8 cellular contexts compared by ENCODE assay signal in genomic region chr19:1409204-1410005, GRCh38. TPM values are rescaled to one million over a fixed set of nuclear protein-coding genes. Genes with fewer than 3 reads are reported as not detected.
DNase-seq lines count a peak whose midpoint lies in the region; ATAC-seq and TF ChIP-seq lines count a peak whose summit lies in the region.

No MANE protein-coding gene starts in this region.

- H3K9me3 Mint-ChIP-seq in WTC11 (no peaks in the 10 kb centered on the region), glutamatergic neuron (ENCODE audit: unreplicated experiment) (peaks cover 15% of the 10 kb centered on the region)

- DNase-seq in H7 (no peak), WTC11 (ENCODE audit: low spot score) (no peak), glutamatergic neuron (no peak), NCI-H446 (lab: John Stamatoyannopoulos, UW) (no peak), DMS53 treated with DMSO at 0.1 percent for 48 hours (lab: John Stamatoyannopoulos, UW; ENCODE audit: unreplicated experiment) (no peak)
- no peak for DNase-seq in activated effector memory CD4-positive, alpha-beta T cell treated with anti-CD3 and anti-CD28 coated beads, Interleukin-2, amount 50 U/mL, for 16 hours

- H3K36me3 Mint-ChIP-seq in WTC11, result peaks cover 24% of the 10 kb centered on the region
- H3K36me3 Mint-ChIP-seq in glutamatergic neuron (ENCODE audit: unreplicated experiment), result no peaks in the 10 kb centered on the region

- H3K4me3 ChIP-seq in H7 (ENCODE audit: insufficient read depth, low read depth, low read length) (peak overlapping the region; percentile 89), skeletal muscle tissue (ENCODE audit: low read length in 3 of 3) (peak overlapping the region; percentile 74 to 78 (median 76))

- CTCF ChIA-PET in WTC11 (lab: Charles Lee), result interaction anchor here (0.9 kb wide), 1 partner anchor 143 kb away, joined by 3 read pairs; no protein-coding TSS in a partner anchor

- ATAC-seq in WTC11 (no peak), GM21786 (IDR thresholded peaks at IDR 0.05; ENCODE audit: unreplicated experiment) (no peak)

- peak overlapping the region; percentile 96 for H3K27ac Mint-ChIP-seq in WTC11
- peak overlapping the region; percentile 77 for H3K27ac Mint-ChIP-seq in glutamatergic neuron (ENCODE audit: unreplicated experiment)

- H3K9ac ChIP-seq in skeletal muscle tissue (ENCODE audit: low read depth in 1 of 3, low read length in 3 of 3), result peak overlapping the region; percentile 89 to 93 (median 92)

- H3K27ac ChIP-seq in skeletal muscle tissue (ENCODE audit: low read depth, low read length), result peak overlapping the region; percentile 89

- H3K36me3 ChIP-seq in H7 (replicated peaks; ENCODE audit: control insufficient read depth, insufficient read depth, low read length) (peaks cover 2% of the 10 kb centered on the region), skeletal muscle tissue (ENCODE audit: control insufficient read depth in 3 of 3, insufficient read depth in 3 of 3, low read length in 3 of 3) (peaks cover 0 to 7% (median 4%) of the 10 kb centered on the region in 3 donors)

- H3K27me3 ChIP-seq in H7 (ENCODE audit: control insufficient read depth, insufficient read depth, low read length), result no peaks in the 10 kb centered on the region
- H3K27me3 ChIP-seq in skeletal muscle tissue (ENCODE audit: control insufficient read depth in 3 of 3, insufficient read depth in 3 of 3, low read length in 3 of 3), result no peaks in the 10 kb centered on the region

- TF ChIP-seq CTCF in WTC11 (IDR thresholded peaks at IDR 0.05), result no peak
- TF ChIP-seq CTCF in glutamatergic neuron (IDR thresholded peaks at IDR 0.05; ENCODE audit: partially characterized antibody, unreplicated experiment), result no peak

- H3K27me3 Mint-ChIP-seq in WTC11 (ENCODE audit: low read depth) (no peaks in the 10 kb centered on the region; the same call in 1 of the 2 replicates), glutamatergic neuron (ENCODE audit: unreplicated experiment) (peaks cover 7% of the 10 kb centered on the region)

- peaks cover 56 to 63% (median 59%) of the 10 kb centered on the region in 3 donors for H3K4me1 ChIP-seq in skeletal muscle tissue (ENCODE audit: control insufficient read depth in 3 of 3, insufficient read depth in 3 of 3, low read length in 3 of 3)

- peak overlapping the region; percentile 95 for H3K4me3 Mint-ChIP-seq in WTC11
- H3K4me3 Mint-ChIP-seq in glutamatergic neuron (ENCODE audit: unreplicated experiment), result peak overlapping the region; percentile 96

- POLR2A ChIA-PET in WTC11 (lab: Charles Lee), result interaction anchor here (1.0 kb wide), 1 partner anchor 27 kb away, joined by 3 read pairs; no protein-coding TSS in a partner anchor

- H3K4me1 Mint-ChIP-seq in WTC11 (peaks cover 51% of the 10 kb centered on the region), glutamatergic neuron (ENCODE audit: low read depth, unreplicated experiment) (peaks cover 32% of the 10 kb centered on the region)

- no peaks in the 10 kb centered on the region for H3K9me3 ChIP-seq in skeletal muscle tissue (ENCODE audit: control insufficient read depth in 3 of 3, low read length in 3 of 3)

TF ChIP-seq in WTC11, 78 proteins besides CTCF, POLR2A, EP300 and RAD21:
- no peak for TF ChIP-seq ZNF281 (CRISPR knock-in tag; IDR thresholded peaks at IDR 0.05)
- TF ChIP-seq ZNF263 (CRISPR knock-in tag; IDR thresholded peaks at IDR 0.05; ENCODE audit: low read depth), result 0 out of 2 replicates have a peak, but pooled peaks have one; percentile 36

RNA-seq across cellular contexts. Expression of gene DAZAP1, which starts 2.0 kb away (rescaled TPM):
- 196 and 198 TPM in 2 replicates for total RNA-seq in H7 (2014; rRNA removed; shearing (Covaris generic))
- total RNA-seq in WTC11 (2021), result 338 to 360 TPM (median 339 TPM) in 3 replicates
- 135 TPM for total RNA-seq in glutamatergic neuron (ENCODE audit: unreplicated experiment)
- 27.1 TPM for total RNA-seq in skeletal muscle tissue

RNA-seq across cellular contexts. Expression of gene GAMT, which starts 8.1 kb away (rescaled TPM):
- 12.3 and 31.6 TPM in 2 replicates for total RNA-seq in H7 (2014; rRNA removed; shearing (Covaris generic))
- total RNA-seq in WTC11 (2021), result 27.7 to 33.6 TPM (median 28.9 TPM) in 3 replicates
- 17.9 TPM for total RNA-seq in glutamatergic neuron (ENCODE audit: unreplicated experiment)
- total RNA-seq in skeletal muscle tissue, result 101 TPM

RNA-seq across cellular contexts. Expression of gene NDUFS7, which starts 25.7 kb away (rescaled TPM):
- total RNA-seq in H7 (2014; rRNA removed; shearing (Covaris generic)), result 125 and 140 TPM in 2 replicates
- total RNA-seq in WTC11 (2021) (136 to 149 TPM (median 139 TPM) in 3 replicates), glutamatergic neuron (ENCODE audit: unreplicated experiment) (123 TPM), skeletal muscle tissue (43.3 TPM)

RNA-seq across cellular contexts. Expression of gene RPS15, which starts 28.8 kb away (rescaled TPM):
- total RNA-seq in H7 (2014; rRNA removed; shearing (Covaris generic)), result 1,494 and 1,693 TPM in 2 replicates
- total RNA-seq in WTC11 (2021), result 1,932 to 2,169 TPM (median 2,158 TPM) in 3 replicates
- total RNA-seq in glutamatergic neuron (ENCODE audit: unreplicated experiment), result 603 TPM
- 354 TPM for total RNA-seq in skeletal muscle tissue

RNA-seq across cellular contexts. Expression of gene APC2, which starts 40.5 kb away (rescaled TPM):
- 0.11 and 0.31 TPM in 2 replicates for total RNA-seq in H7 (2014; rRNA removed; shearing (Covaris generic))
- total RNA-seq in WTC11 (2021) (1.0 to 1.4 TPM (median 1.1 TPM) in 3 replicates), glutamatergic neuron (ENCODE audit: unreplicated experiment) (371 TPM), skeletal muscle tissue (1.0 TPM)
